In the genomic region with DNA sequence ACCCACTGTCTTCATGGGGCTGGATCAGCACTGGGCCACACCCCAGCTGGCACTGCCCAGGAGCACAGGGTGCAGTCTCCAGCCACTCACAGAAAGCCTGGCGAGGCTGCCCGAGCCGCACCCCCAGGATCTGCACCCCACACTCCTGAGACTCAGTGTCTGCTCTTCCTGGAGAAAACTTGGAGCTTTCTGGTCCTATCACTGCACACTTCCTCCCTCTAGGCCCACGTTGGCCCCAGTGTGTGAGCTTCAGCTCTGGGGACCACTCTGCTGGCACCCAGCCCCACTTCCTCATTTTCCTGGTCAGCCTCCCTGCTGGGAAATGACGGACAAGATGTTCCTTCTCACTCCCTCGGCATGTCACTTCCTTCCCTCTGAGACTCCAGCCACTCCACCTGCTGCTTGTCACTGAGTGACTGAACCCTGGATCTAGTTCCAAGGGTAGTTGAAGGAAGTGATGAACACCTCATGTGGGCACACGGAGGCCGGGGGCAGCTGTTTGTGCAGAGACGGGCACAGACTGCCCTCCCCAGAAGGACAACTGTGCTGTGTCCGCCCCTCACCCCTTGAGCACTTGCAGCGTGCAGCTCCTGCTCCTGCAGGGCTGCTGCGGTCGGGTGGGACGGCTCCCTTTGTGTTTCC, we compare ENCODE assay signal across 14 cellular contexts. TPM values are rescaled to one million over a fixed set of nuclear protein-coding genes. Genes with fewer than 3 reads are reported as not detected.
DNase-seq lines count a peak whose midpoint lies in the region; ATAC-seq and TF ChIP-seq lines count a peak whose summit lies in the region.
"Had no signal": no experiment of that assay in that cellular context is flagged by ENCODE, and none has a peak within 500 bp of the region (broad histone marks: within the 10 kb centered on the region; RNA-seq: fewer than 3 reads in every experiment).

No MANE protein-coding gene starts in this region.

- H3K27ac Mint-ChIP-seq in stimulated activated effector memory CD8-positive, alpha-beta T cell treated with anti-CD3 and anti-CD28 coated beads, Interleukin-12 subunit alpha, Interleukin-12 subunit beta, amount 100 ng/mL, for 72 hours: peak overlapping the region; percentile 48
- H3K27ac Mint-ChIP-seq in mesothelial cell of epicardium: no peak overlapping the region
- H3K27ac Mint-ChIP-seq: activated CD4-positive, alpha-beta memory T cell treated with anti-CD3 and anti-CD28 coated beads, Interleukin-2, amount 10 ng/mL, durations not matched to agents 7 days and 5 days; CD8-positive, alpha-beta memory T cell had no signal

- H3K27me3 Mint-ChIP-seq in mesothelial cell of epicardium (ENCODE audit: low read depth): no peaks in the 10 kb centered on the region
- H3K27me3 Mint-ChIP-seq: activated CD4-positive, alpha-beta memory T cell treated with anti-CD3 and anti-CD28 coated beads, Interleukin-2, amount 10 ng/mL, durations not matched to agents 7 days and 5 days; CD8-positive, alpha-beta memory T cell had no signal

- intact Hi-C loops in colonic mucosa (cut with DNase I) (no loop called here), lower leg skin (cut with DNase I; ENCODE audit: low total_unique reads) (no loop called here)

- H3K9ac ChIP-seq in colonic mucosa (ENCODE audit: low read depth in 2 of 2, low read length in 2 of 2): no peak overlapping the region

- H3K27ac ChIP-seq in colonic mucosa: no peak overlapping the region

- no peaks in the 10 kb centered on the region for H3K9me3 Mint-ChIP-seq in stimulated activated effector memory CD8-positive, alpha-beta T cell treated with anti-CD3 and anti-CD28 coated beads, Interleukin-12 subunit alpha, Interleukin-12 subunit beta, amount 100 ng/mL, for 72 hours
- H3K9me3 Mint-ChIP-seq in mesothelial cell of epicardium: no peaks in the 10 kb centered on the region
- H3K9me3 Mint-ChIP-seq: activated CD4-positive, alpha-beta memory T cell treated with anti-CD3 and anti-CD28 coated beads, Interleukin-2, amount 10 ng/mL, durations not matched to agents 7 days and 5 days; CD8-positive, alpha-beta memory T cell had no signal

- no peak for TF ChIP-seq CTCF in colonic mucosa (IDR thresholded peaks at IDR 0.05)
- no peak for TF ChIP-seq CTCF in lower leg skin (IDR thresholded peaks at IDR 0.05)
- TF ChIP-seq CTCF in mesothelial cell of epicardium (IDR thresholded peaks at IDR 0.05; ENCODE audit: unreplicated experiment): no peak

- no peak for ATAC-seq in stimulated activated effector memory CD8-positive, alpha-beta T cell treated with anti-CD3 and anti-CD28 coated beads, Interleukin-12 subunit alpha, Interleukin-12 subunit beta, amount 100 ng/mL, for 72 hours
- no peak for ATAC-seq in HG03520 (IDR thresholded peaks at IDR 0.05; ENCODE audit: unreplicated experiment)

- peaks cover 99% of the 10 kb centered on the region for H3K36me3 Mint-ChIP-seq in stimulated activated effector memory CD8-positive, alpha-beta T cell treated with anti-CD3 and anti-CD28 coated beads, Interleukin-12 subunit alpha, Interleukin-12 subunit beta, amount 100 ng/mL, for 72 hours
- H3K36me3 Mint-ChIP-seq in mesothelial cell of epicardium: peaks cover 36% of the 10 kb centered on the region

- no peak overlapping the region for H3K4me3 Mint-ChIP-seq in stimulated activated effector memory CD8-positive, alpha-beta T cell treated with anti-CD3 and anti-CD28 coated beads, Interleukin-12 subunit alpha, Interleukin-12 subunit beta, amount 100 ng/mL, for 72 hours
- no peak overlapping the region for H3K4me3 Mint-ChIP-seq in mesothelial cell of epicardium
- H3K4me3 Mint-ChIP-seq: activated CD4-positive, alpha-beta memory T cell treated with anti-CD3 and anti-CD28 coated beads, Interleukin-2, amount 10 ng/mL, durations not matched to agents 7 days and 5 days; CD8-positive, alpha-beta memory T cell had no signal

- H3K36me3 ChIP-seq in colonic mucosa: peaks cover 14% of the 10 kb centered on the region

- H3K27me3 ChIP-seq in colonic mucosa: no peaks in the 10 kb centered on the region

- no peaks in the 10 kb centered on the region for H3K4me1 ChIP-seq in colonic mucosa

- in situ Hi-C loops in G401 (cut with HindIII; ENCODE audit: low sequenced_read_pairs): no loop called here

- WGBS in lower leg skin, 2 donors: 81 to 82% methylated on average over 14 of the region's 14 CpGs

- DNase-seq in KG1 (lab: John Stamatoyannopoulos, UW) (peak; percentile 4), colonic mucosa (peak; percentile 43), lower leg skin (ENCODE audit: low spot score in 2 of 2) (peak; percentile 75 to 92), mesothelial cell of epicardium (ENCODE audit: low spot score in 2 of 2, unreplicated experiment in 2 of 2) (no peak), G401 (ENCODE audit: low spot score) (no peak), LoVo (ENCODE audit: low spot score) (no peak)
- no peak for DNase-seq in stimulated activated effector memory CD8-positive, alpha-beta T cell treated with anti-CD3 and anti-CD28 coated beads, Interleukin-12 subunit alpha, Interleukin-12 subunit beta, amount 100 ng/mL, for 72 hours (ENCODE audit: low spot score in 2 of 2)
- DNase-seq: activated CD4-positive, alpha-beta memory T cell treated with anti-CD3 and anti-CD28 coated beads, Interleukin-2, amount 10 ng/mL, durations not matched to agents 7 days and 5 days; CD8-positive, alpha-beta memory T cell; islet precursor cell; NCI-H2171; SHP77 treated with DMSO at 0.1 percent for 48 hours had no signal

- TF ChIP-seq POLR2A in lower leg skin (IDR thresholded peaks at IDR 0.05): no peak

- no peaks in the 10 kb centered on the region for H3K9me3 ChIP-seq in colonic mucosa

- peaks cover 17% of the 10 kb centered on the region for H3K4me1 Mint-ChIP-seq in stimulated activated effector memory CD8-positive, alpha-beta T cell treated with anti-CD3 and anti-CD28 coated beads, Interleukin-12 subunit alpha, Interleukin-12 subunit beta, amount 100 ng/mL, for 72 hours
- H3K4me1 Mint-ChIP-seq in mesothelial cell of epicardium: no peaks in the 10 kb centered on the region

- no peak overlapping the region for H3K4me3 ChIP-seq in colonic mucosa
- no peak overlapping the region for H3K4me3 ChIP-seq in lower leg skin (ENCODE audit: low read depth, poor library complexity, severe bottlenecking)
- H3K4me3 ChIP-seq: skin epidermis had no signal

RNA-seq across cellular contexts. Expression of a gene that starts 29.0 kb away (rescaled TPM):
- 10 to 100 TPM; 31.9 to 66.3 TPM for total RNA-seq in colonic mucosa
- 10 to 100 TPM; 16.5 to 32.3 (median 18.5) TPM for total RNA-seq in lower leg skin
- total RNA-seq in mesothelial cell of epicardium: 59.9 to 64.9 TPM (median 62.2 TPM) in 3 replicates
- total RNA-seq in G401 (2014; rRNA removed; shearing (Covaris generic)): 25.8 and 48.9 TPM in 2 replicates

RNA-seq across cellular contexts. Expression of a gene that starts 39.2 kb away (rescaled TPM):
- total RNA-seq in colonic mucosa (not detected), lower leg skin (under 1 TPM in 1 of 4 donors, not detected in 3; 0.91 TPM), mesothelial cell of epicardium (0.23 TPM in 1 of 3 replicates, not detected in the others)
- total RNA-seq in G401 (2014; rRNA removed; shearing (Covaris generic)): 0.43 TPM in 1 of 2 replicates, not detected in the other

RNA-seq across cellular contexts. Expression of a gene that starts 51.6 kb away (rescaled TPM):
- total RNA-seq in colonic mucosa (100 to 1,000 TPM; 368 to 389 TPM), lower leg skin (10 to 100 TPM; 30.5 to 93.2 (median 44.7) TPM), mesothelial cell of epicardium (116 to 127 TPM (median 121 TPM) in 3 replicates)
- 299 and 403 TPM in 2 replicates for total RNA-seq in G401 (2014; rRNA removed; shearing (Covaris generic))

Comparison
In these comparisons a context has a peak if more than half of its experiments do, and no peak if none do; other contexts are left out.
1. DNase-seq: peak in KG1 (single experiment), colonic mucosa (single experiment) and lower leg skin (2 of 2); none in stimulated activated effector memory CD8-positive, alpha-beta T cell treated with anti-CD3 and anti-CD28 coated beads, Interleukin-12 subunit alpha, Interleukin-12 subunit beta, amount 100 ng/mL, for 72 hours (0 of 2), mesothelial cell of epicardium (0 of 2), G401 (single experiment) and LoVo (single experiment).